2 cellular contexts compared by ENCODE assay signal in the genomic region with DNA sequence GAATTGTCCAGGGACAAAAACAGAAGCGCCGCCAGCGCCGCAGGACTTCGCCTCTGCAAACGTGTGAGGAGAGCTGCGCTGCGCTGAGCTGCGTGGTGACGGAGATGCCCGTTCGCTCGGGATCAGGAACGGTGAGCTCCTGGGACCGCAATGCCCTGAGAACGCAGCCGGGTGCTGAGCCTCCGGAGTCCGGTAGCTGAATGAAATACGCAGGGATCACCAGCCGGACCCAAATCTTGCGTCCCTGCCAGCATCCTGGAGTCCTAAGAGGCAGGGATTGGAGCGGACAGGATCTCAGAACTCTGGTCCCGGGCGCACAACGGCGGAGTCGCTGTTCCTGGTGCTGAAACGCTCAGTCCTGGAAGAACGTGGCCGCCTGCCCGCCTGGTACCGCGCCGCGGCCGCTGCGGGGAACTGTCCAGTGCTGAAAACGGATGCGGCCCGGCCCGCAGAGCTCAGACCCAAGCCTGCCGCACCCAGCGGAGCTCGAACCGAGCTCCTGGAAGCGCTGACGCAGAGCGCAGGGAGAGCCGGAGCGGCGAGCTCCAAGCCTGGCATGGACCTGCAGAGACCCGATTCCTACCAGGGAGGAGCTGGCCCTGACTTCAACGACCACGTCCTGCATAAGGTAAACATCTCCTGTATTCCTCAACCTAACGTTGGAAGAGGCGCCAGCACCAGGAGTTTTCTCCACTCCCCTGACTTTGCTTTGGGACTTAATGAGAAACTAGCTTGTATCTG.
A peak's percentile ranks its signal among the peaks of the same experiment; 100 is the strongest.
TF ChIP-seq lines count a peak whose summit lies in the region.

No MANE protein-coding gene starts in this region.

TF ChIP-seq in HEK293, 187 proteins besides CTCF, POLR2A, EP300 and RAD21 (continued from another document):
- peak; percentile 83 for TF ChIP-seq ZBTB26 (tag by site-specific recombination; optimal IDR thresholded peaks at IDR 0.05)
- peak; percentile 57; the same call in 1 of the 2 replicates for TF ChIP-seq HIC1 (tag by site-specific recombination; IDR thresholded peaks at IDR 0.05)
- no peak for TF ChIP-seq ZNF169 (tag by site-specific recombination; IDR thresholded peaks at IDR 0.05)

TF ChIP-seq in WTC11, 78 proteins besides CTCF, POLR2A, EP300 and RAD21 (continued from another document):
- peak; percentile 100 for TF ChIP-seq FOXP1 (CRISPR knock-in tag; IDR thresholded peaks at IDR 0.05; ENCODE audit: borderline replicate concordance)
- TF ChIP-seq ZBTB21 (CRISPR knock-in tag; IDR thresholded peaks at IDR 0.05; ENCODE audit: borderline replicate concordance): peak; percentile 98
- TF ChIP-seq ZNF671 (CRISPR knock-in tag; IDR thresholded peaks at IDR 0.05): peak; percentile 63; the same call in 1 of the 2 replicates
- peak; percentile 100 for TF ChIP-seq CREB1 (CRISPR knock-in tag; IDR thresholded peaks at IDR 0.05)
- TF ChIP-seq, protein P1, sequence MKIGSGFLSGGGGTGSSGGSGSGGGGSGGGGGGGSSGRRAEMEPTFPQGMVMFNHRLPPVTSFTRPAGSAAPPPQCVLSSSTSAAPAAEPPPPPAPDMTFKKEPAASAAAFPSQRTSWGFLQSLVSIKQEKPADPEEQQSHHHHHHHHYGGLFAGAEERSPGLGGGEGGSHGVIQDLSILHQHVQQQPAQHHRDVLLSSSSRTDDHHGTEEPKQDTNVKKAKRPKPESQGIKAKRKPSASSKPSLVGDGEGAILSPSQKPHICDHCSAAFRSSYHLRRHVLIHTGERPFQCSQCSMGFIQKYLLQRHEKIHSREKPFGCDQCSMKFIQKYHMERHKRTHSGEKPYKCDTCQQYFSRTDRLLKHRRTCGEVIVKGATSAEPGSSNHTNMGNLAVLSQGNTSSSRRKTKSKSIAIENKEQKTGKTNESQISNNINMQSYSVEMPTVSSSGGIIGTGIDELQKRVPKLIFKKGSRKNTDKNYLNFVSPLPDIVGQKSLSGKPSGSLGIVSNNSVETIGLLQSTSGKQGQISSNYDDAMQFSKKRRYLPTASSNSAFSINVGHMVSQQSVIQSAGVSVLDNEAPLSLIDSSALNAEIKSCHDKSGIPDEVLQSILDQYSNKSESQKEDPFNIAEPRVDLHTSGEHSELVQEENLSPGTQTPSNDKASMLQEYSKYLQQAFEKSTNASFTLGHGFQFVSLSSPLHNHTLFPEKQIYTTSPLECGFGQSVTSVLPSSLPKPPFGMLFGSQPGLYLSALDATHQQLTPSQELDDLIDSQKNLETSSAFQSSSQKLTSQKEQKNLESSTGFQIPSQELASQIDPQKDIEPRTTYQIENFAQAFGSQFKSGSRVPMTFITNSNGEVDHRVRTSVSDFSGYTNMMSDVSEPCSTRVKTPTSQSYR (CRISPR knock-in tag; IDR thresholded peaks at IDR 0.05): peak; percentile 100
- TF ChIP-seq AFF4 (CRISPR knock-in tag; IDR thresholded peaks at IDR 0.05; ENCODE audit: borderline replicate concordance): peak; percentile 99
TF ChIP-seq in WTC11: peak in this region for 65.
